ENCODE assay signal across 8 cellular contexts in the genomic region with DNA sequence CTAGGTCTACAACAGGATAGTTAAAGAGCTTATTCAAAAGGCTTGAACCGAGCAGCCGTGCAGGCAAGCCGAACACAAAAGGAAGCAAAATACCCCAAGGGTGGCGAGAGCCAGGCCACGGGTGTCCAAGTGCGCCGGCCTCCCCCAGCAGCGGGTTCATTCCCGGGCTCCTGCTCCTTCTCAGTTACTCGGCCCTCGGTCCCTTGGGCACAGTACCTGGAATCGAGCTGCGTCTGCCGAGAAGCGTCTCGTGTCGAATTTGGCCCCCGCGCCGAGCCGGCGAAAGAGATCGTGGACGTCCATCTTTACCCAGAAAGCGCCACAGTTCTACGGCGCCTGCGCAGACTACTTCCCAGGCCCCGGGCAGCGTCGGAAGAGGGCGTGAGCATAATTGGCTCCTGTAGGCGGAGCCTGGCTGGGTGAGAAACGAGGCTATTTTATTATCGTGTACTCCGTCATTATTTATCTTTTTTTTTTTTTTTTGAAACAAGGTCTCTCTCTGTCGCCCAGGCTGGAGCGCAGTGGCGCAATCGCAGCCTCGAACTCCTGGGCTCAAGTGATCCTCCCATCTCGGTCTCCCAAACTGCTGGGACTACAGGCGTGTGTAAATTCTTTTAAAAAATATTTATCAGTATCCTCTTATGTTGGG. TPM values are rescaled to one million over a fixed set of nuclear protein-coding genes. Genes with fewer than 3 reads are reported as not detected.
DNase-seq lines count a peak whose midpoint lies in the region; ATAC-seq, FAIRE-seq and TF ChIP-seq lines count a peak whose summit lies in the region.

A gene with protein sequence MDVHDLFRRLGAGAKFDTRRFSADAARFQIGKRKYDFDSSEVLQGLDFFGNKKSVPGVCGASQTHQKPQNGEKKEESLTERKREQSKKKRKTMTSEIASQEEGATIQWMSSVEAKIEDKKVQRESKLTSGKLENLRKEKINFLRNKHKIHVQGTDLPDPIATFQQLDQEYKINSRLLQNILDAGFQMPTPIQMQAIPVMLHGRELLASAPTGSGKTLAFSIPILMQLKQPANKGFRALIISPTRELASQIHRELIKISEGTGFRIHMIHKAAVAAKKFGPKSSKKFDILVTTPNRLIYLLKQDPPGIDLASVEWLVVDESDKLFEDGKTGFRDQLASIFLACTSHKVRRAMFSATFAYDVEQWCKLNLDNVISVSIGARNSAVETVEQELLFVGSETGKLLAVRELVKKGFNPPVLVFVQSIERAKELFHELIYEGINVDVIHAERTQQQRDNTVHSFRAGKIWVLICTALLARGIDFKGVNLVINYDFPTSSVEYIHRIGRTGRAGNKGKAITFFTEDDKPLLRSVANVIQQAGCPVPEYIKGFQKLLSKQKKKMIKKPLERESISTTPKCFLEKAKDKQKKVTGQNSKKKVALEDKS (minus strand): TSS at position 329 of the 649 bp plus-strand sequence. CDS start 26 bp downstream, at position 303.

- no peaks in the 10 kb centered on the region for H3K9me3 ChIP-seq in A549
- H3K9me3 ChIP-seq in keratinocyte (ENCODE audit: control insufficient read depth, low read depth, low read length), result no peaks in the 10 kb centered on the region

- peak within 1 kb of the TSS; percentile 89 for H2AFZ ChIP-seq in keratinocyte (ENCODE audit: control insufficient read depth, low read length)

- H3K9me1 ChIP-seq in keratinocyte (ENCODE audit: control insufficient read depth, extremely low read depth, insufficient read depth, low read length), result no peaks in the 10 kb centered on the region

- H3K27ac ChIP-seq in A549 (peak within 1 kb of the TSS; percentile 86 to 92), keratinocyte (ENCODE audit: control insufficient read depth, insufficient read depth, low read length) (peak within 1 kb of the TSS; percentile 93)

- H3K27me3 ChIP-seq in keratinocyte (ENCODE audit: control insufficient read depth, extremely low read depth, insufficient read depth, low read length), result no peaks in the 10 kb centered on the region

- CTCF ChIA-PET in A549 (lab: Yijun Ruan, JAX), result interaction anchor here (0.5 to 10.1 kb wide), 11 partner anchors 8 to 203 kb away, joined by 3 to 153 read pairs (median 3); a partner anchor contains a TSS

- peaks cover 4% of the 10 kb centered on the region in 2 experiments for H3K36me3 ChIP-seq in keratinocyte (ENCODE audit: control insufficient read depth in 2 of 2, extremely low read depth in 1 of 2, insufficient read depth in 2 of 2, low read length in 2 of 2)

- peak; percentile 89 for TF ChIP-seq POLR2A in A549 (IDR thresholded peaks at IDR 0.05; ENCODE audit: low read length)

- peak within 1 kb of the TSS; percentile 88 for H3K4me2 ChIP-seq in A549
- H3K4me2 ChIP-seq in keratinocyte (ENCODE audit: control insufficient read depth, extremely low read depth, insufficient read depth, low read depth, low read length), result peak within 1 kb of the TSS; percentile 87

- TF ChIP-seq CTCF in A549 (IDR thresholded peaks at IDR 0.05) (no peak), keratinocyte (optimal IDR thresholded peaks at IDR 0.05 in 1 of 3, IDR thresholded peaks at IDR 0.05 in 1 of 3, conservative IDR thresholded peaks at IDR 0.05 in 1 of 3; ENCODE audit: extremely low read depth in 1 of 3, insufficient read depth in 2 of 3, low read length in 3 of 3) (no peak)

- TF ChIP-seq RAD21 in A549 (conservative IDR thresholded peaks at IDR 0.05 in 1 of 2, IDR thresholded peaks at IDR 0.05 in 1 of 2), result no peak

- POLR2A ChIA-PET in A549 (lab: Yijun Ruan, JAX), result no interaction called here

- DNase-seq in A549 (ENCODE audit: low read depth in 1 of 2, low spot score in 1 of 2) (peak; percentile 93 to 97), NCI-H510A (lab: John Stamatoyannopoulos, UW) (peak; percentile 85), cerebellar cortex (ENCODE audit: low spot score) (peak; percentile 93), keratinocyte (ENCODE audit: low read depth, low spot score) (peak; percentile 56)
- peak; percentile 85 for DNase-seq in activated CD4-positive, CD25-positive, alpha-beta regulatory T cell treated with anti-CD3 and anti-CD28 coated beads, Interleukin-2, amount 50 U/mL, for 72 hours
- peak; percentile 85 for DNase-seq in stimulated activated CD4-positive, alpha-beta T cell treated with anti-CD3 and anti-CD28 coated beads, Interleukin-12 subunit alpha, Interleukin-12 subunit beta, amount 100 ng/mL, for 4 hours

- H3K4me3 ChIP-seq in A549 (peak within 1 kb of the TSS; percentile 74), keratinocyte (ENCODE audit: control insufficient read depth in 2 of 3, extremely low read depth in 1 of 3, insufficient read depth in 2 of 3, low read depth in 1 of 3, low read length in 3 of 3) (peak within 1 kb of the TSS; percentile 69 to 79 (median 72))

- no peak for TF ChIP-seq EP300 in A549 (IDR thresholded peaks at IDR 0.05)

- peak; percentile 98 for ATAC-seq in A549
- ATAC-seq in GM18868 (IDR thresholded peaks at IDR 0.05; ENCODE audit: unreplicated experiment), result peak; percentile 67
- peak; percentile 92 for ATAC-seq in HG03354 (IDR thresholded peaks at IDR 0.05; ENCODE audit: poor library complexity, severe bottlenecking, unreplicated experiment)

- dilution Hi-C loops in keratinocyte (cut with MboI; ENCODE audit: extremely low pct_ligation_motif_present, low sequenced_read_pairs), result no loop called here

- WGBS in A549 (ENCODE audit: missing lambda C conversion rate), result under 1% methylated on average over 43 of the region's 43 CpGs

- H3K9ac ChIP-seq in keratinocyte (ENCODE audit: control insufficient read depth, extremely low read depth, insufficient read depth, low read length), result peak within 1 kb of the TSS; percentile 97

- FAIRE-seq in A549 (lab: Jason Lieb, UNC), result no peak
- no peak for FAIRE-seq in keratinocyte (lab: Jason Lieb, UNC)

- H4K20me1 ChIP-seq in keratinocyte (ENCODE audit: control insufficient read depth, extremely low read depth, insufficient read depth, low read length), result no peaks in the 10 kb centered on the region

- H3K79me2 ChIP-seq in keratinocyte (ENCODE audit: control insufficient read depth, insufficient read depth, low read length), result peaks cover 34% of the 10 kb centered on the region

- peaks cover 26% of the 10 kb centered on the region for H3K4me1 ChIP-seq in A549
- H3K4me1 ChIP-seq in keratinocyte (ENCODE audit: control insufficient read depth, extremely low read depth, insufficient read depth, low read length), result peaks cover 12% of the 10 kb centered on the region

TF ChIP-seq in A549, 52 proteins besides CTCF, POLR2A, EP300 and RAD21 (continues in another document):
- TF ChIP-seq ZFP36 (IDR thresholded peaks at IDR 0.05; ENCODE audit: borderline replicate concordance, partially characterized antibody), result no peak
- no peak for TF ChIP-seq CHD2 (IDR thresholded peaks at IDR 0.05; ENCODE audit: low read length, partially characterized antibody)
- TF ChIP-seq HOXB5 (CRISPR knock-in tag; IDR thresholded peaks at IDR 0.05), result no peak
- TF ChIP-seq, protein P1, sequence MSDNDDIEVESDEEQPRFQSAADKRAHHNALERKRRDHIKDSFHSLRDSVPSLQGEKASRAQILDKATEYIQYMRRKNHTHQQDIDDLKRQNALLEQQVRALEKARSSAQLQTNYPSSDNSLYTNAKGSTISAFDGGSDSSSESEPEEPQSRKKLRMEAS (IDR thresholded peaks at IDR 0.05), result peak; percentile 66; the same call in 1 of the 2 replicates
- no peak for TF ChIP-seq POLR2AphosphoS2 (conservative IDR thresholded peaks at IDR 0.05; ENCODE audit: low read length)
- TF ChIP-seq PHF8 (IDR thresholded peaks at IDR 0.05; ENCODE audit: borderline replicate concordance, low read depth), result peak; percentile 88; the same call in 1 of the 2 replicates
- no peak for TF ChIP-seq CHD4 (IDR thresholded peaks at IDR 0.05; ENCODE audit: borderline replicate concordance)
- TF ChIP-seq, protein P2, sequence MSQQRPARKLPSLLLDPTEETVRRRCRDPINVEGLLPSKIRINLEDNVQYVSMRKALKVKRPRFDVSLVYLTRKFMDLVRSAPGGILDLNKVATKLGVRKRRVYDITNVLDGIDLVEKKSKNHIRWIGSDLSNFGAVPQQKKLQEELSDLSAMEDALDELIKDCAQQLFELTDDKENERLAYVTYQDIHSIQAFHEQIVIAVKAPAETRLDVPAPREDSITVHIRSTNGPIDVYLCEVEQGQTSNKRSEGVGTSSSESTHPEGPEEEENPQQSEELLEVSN (IDR thresholded peaks at IDR 0.05; ENCODE audit: borderline replicate concordance, low read depth), result no peak
- no peak for TF ChIP-seq TFCP2L1 (CRISPR knock-in tag; IDR thresholded peaks at IDR 0.05)
- peak; percentile 42 to 82; a peak in 3 of 4 replicates for TF ChIP-seq CEBPB (IDR thresholded peaks at IDR 0.05)
- TF ChIP-seq, protein P3, sequence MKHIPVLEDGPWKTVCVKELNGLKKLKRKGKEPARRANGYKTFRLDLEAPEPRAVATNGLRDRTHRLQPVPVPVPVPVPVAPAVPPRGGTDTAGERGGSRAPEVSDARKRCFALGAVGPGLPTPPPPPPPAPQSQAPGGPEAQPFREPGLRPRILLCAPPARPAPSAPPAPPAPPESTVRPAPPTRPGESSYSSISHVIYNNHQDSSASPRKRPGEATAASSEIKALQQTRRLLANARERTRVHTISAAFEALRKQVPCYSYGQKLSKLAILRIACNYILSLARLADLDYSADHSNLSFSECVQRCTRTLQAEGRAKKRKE (CRISPR knock-in tag; IDR thresholded peaks at IDR 0.05; ENCODE audit: low read depth), result no peak
- peak; percentile 52 to 83; a peak in 4 of 5 replicates for TF ChIP-seq JUN (IDR thresholded peaks at IDR 0.05)
- TF ChIP-seq HOXA7 (CRISPR knock-in tag; IDR thresholded peaks at IDR 0.05), result no peak
- no peak for TF ChIP-seq NFE2L2 (conservative IDR thresholded peaks at IDR 0.05; ENCODE audit: low read length)
- no peak for TF ChIP-seq SMC3 (IDR thresholded peaks at IDR 0.05)
- no peak for TF ChIP-seq NR3C1 (IDR thresholded peaks at IDR 0.05)
- TF ChIP-seq KDM1A (IDR thresholded peaks at IDR 0.05; ENCODE audit: low read depth), result no peak

RNA-seq across cellular contexts. Expression of the gene that starts here (rescaled TPM):
- polyA plus RNA-seq in A549 (2011; rRNA removed), result 47.9 and 59.6 TPM in 2 replicates
- polyA plus RNA-seq in A549 (2012; cell fraction: cytosol; rRNA removed), result 11.5 and 12.2 TPM in 2 replicates
- polyA plus RNA-seq in A549 (2012; cell fraction: nucleus; rRNA removed), result 8.5 and 11.2 TPM in 2 replicates
- 42.4 to 44.4 TPM (median 44.2 TPM) in 3 replicates for polyA plus RNA-seq in A549 (2017; fragmentation: RNase III; extraction: RNeasy Plus Mini Kit Qiagen cat#74134 plus additional on column Dnase treatment)
- polyA minus RNA-seq in A549 (2011; rRNA and poly(A)+ RNA removed), result 26.1 and 29.9 TPM in 2 replicates
- 10.3 to 22.4 TPM (median 21.8 TPM) in 3 replicates for polyA plus RNA-seq in keratinocyte
- 21.9 TPM for polyA plus RNA-seq in keratinocyte (2011; ENCODE audit: low read depth)
- polyA plus RNA-seq in keratinocyte (2011; cell fraction: cytosol; rRNA removed), result 10.5 and 21.9 TPM in 2 replicates
- polyA plus RNA-seq in keratinocyte (2011; cell fraction: nucleus; rRNA removed), result 26.3 and 34.6 TPM in 2 replicates
- polyA plus RNA-seq in keratinocyte (2012; ENCODE audit: low replicate concordance), result 14.7 and 16.9 TPM in 2 replicates
- polyA minus RNA-seq in keratinocyte, result 3.2 to 23.0 TPM (median 8.3 TPM) in 3 replicates
- 8.2 TPM for polyA minus RNA-seq in keratinocyte (2011; cell fraction: cytosol; rRNA and poly(A)+ RNA removed)
- 11.7 and 28.5 TPM in 2 replicates for polyA minus RNA-seq in keratinocyte (2011; cell fraction: nucleus; rRNA and poly(A)+ RNA removed)

Comparison
In these comparisons a context has a peak if more than half of its experiments do, and no peak if none do; other contexts are left out.
1. Peak in every context shown above with its lines: DNase-seq, ATAC-seq, H3K4me3 ChIP-seq and H3K27ac ChIP-seq.